Comparison of ENCODE assay signal across 13 cellular contexts in the genomic region with DNA sequence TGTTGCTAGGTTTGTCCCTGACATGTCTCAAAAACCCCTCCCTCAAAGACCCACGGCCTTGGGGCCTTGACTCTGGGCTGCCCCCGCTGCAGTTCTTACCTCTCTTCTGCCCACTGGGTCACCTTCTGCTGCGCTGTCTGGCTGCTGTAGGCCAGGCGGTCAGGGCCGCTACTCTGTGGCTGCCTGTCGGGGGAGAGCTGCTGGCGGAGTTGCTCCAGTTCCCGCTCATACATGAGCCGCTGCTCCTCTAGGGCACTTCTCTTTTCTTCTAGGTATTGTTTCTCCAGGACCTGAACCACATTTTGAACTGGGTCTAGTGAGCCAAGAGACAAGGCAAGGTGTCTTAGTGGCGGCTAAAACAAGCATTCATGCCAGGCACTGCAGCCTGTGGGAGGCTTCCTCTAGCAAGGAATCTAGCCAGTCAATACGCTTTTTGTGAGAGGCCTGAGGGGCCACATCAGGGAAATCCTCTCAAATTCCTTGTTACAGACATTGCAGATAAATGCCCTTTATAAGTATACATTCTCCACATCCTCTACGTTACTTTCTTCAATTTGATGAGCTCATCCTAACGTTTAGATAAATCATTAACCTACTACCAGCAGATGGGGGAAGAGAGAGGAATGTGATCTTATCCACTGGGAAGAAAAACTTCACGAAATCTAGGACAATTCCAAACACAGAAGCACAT.
DNase-seq lines count a peak whose midpoint lies in the region; ATAC-seq and TF ChIP-seq lines count a peak whose summit lies in the region.
"Had no signal": no experiment of that assay in that cellular context is flagged by ENCODE, and none has a peak within 500 bp of the region (broad histone marks: within the 10 kb centered on the region; RNA-seq: fewer than 3 reads in every experiment).

No MANE protein-coding gene starts in this region.

- peak; percentile 23 for DNase-seq in AG10803 (ENCODE audit: low read depth)
- peak; percentile 11 for DNase-seq in HuH-7.5 (ENCODE audit: low spot score)
- DNase-seq in chondrocyte (ENCODE audit: low spot score), result no peak
- DNase-seq in right lobe of liver, result no peak
- DNase-seq in H7, result no peak
- no peak for DNase-seq in occipital lobe (lab: John Stamatoyannopoulos, UW)
- DNase-seq: body of pancreas; CD8-positive, alpha-beta T cell; NCI-H345 had no signal

- ATAC-seq in right lobe of liver, result peak; percentile 55 to 84 (median 69)
- ATAC-seq in HG02798 (IDR thresholded peaks at IDR 0.05; ENCODE audit: poor library complexity, unreplicated experiment), result no peak
- ATAC-seq in HG03108 (IDR thresholded peaks at IDR 0.05; ENCODE audit: unreplicated experiment), result no peak
- ATAC-seq: body of pancreas; CD8-positive, alpha-beta T cell; WTC11 had no signal

- peaks cover 0 to 11% (median 0%) of the 10 kb centered on the region in 4 donors for H3K4me1 ChIP-seq in right lobe of liver
- H3K4me1 ChIP-seq: body of pancreas had no signal

- no peaks in the 10 kb centered on the region for H3K27me3 Mint-ChIP-seq in chondrocyte (ENCODE audit: low read depth)

- WGBS in right lobe of liver (ENCODE audit: insufficient coverage, low coverage, low lambda C conversion rate, missing lambda C conversion rate), result 78% methylated on average over 12 of the region's 14 CpGs

- H3K27ac Mint-ChIP-seq in chondrocyte (ENCODE audit: unreplicated experiment), result peak overlapping the region; percentile 87
- H3K27ac Mint-ChIP-seq: activated T-helper 1 cell treated with anti-CD3 and anti-CD28 coated beads, Interleukin-12 subunit alpha, Interleukin-12 subunit beta, Interleukin-2, Interleukin-4 antibody, amounts not matched to agents 30 ng/mL and 10 ng/mL and 1 ng/mL, durations not matched to agents 14 hours and 24 hours and 36 hours; CD8-positive, alpha-beta T cell; WTC11 had no signal

- peaks cover 12% of the 10 kb centered on the region for H3K4me1 Mint-ChIP-seq in chondrocyte (ENCODE audit: low read depth)

- TF ChIP-seq CTCF in AG10803 (conservative IDR thresholded peaks at IDR 0.05; ENCODE audit: low read length) (no peak; the same call in 1 of the 2 replicates), chondrocyte (IDR thresholded peaks at IDR 0.05) (peak; percentile 57), right lobe of liver (IDR thresholded peaks at IDR 0.05) (peak in 1 of 4 donors; percentile 10)

- no peaks in the 10 kb centered on the region for H3K9me3 Mint-ChIP-seq in chondrocyte (ENCODE audit: low read depth)
- H3K9me3 Mint-ChIP-seq: activated T-helper 1 cell treated with anti-CD3 and anti-CD28 coated beads, Interleukin-12 subunit alpha, Interleukin-12 subunit beta, Interleukin-2, Interleukin-4 antibody, amounts not matched to agents 30 ng/mL and 10 ng/mL and 1 ng/mL, durations not matched to agents 14 hours and 24 hours and 36 hours; CD8-positive, alpha-beta T cell had no signal

- H3K36me3 Mint-ChIP-seq in chondrocyte (ENCODE audit: low read depth), result peaks cover 25% of the 10 kb centered on the region
- H3K36me3 Mint-ChIP-seq: CD8-positive, alpha-beta T cell had no signal

- no peak overlapping the region for H3K27ac ChIP-seq in right lobe of liver
- H3K27ac ChIP-seq: body of pancreas had no signal

- no peak for TF ChIP-seq POLR2A in right lobe of liver (IDR thresholded peaks at IDR 0.05)

- H3K4me3 Mint-ChIP-seq in chondrocyte (ENCODE audit: unreplicated experiment), result no peak overlapping the region
- H3K4me3 Mint-ChIP-seq: activated T-helper 1 cell treated with anti-CD3 and anti-CD28 coated beads, Interleukin-12 subunit alpha, Interleukin-12 subunit beta, Interleukin-2, Interleukin-4 antibody, amounts not matched to agents 30 ng/mL and 10 ng/mL and 1 ng/mL, durations not matched to agents 14 hours and 24 hours and 36 hours; CD8-positive, alpha-beta T cell; WTC11 had no signal

- H3K9me3 ChIP-seq in right lobe of liver, result no peaks in the 10 kb centered on the region
- H3K9me3 ChIP-seq: body of pancreas had no signal

- H3K27me3 ChIP-seq in right lobe of liver, result no peaks in the 10 kb centered on the region
- H3K27me3 ChIP-seq in H7 (ENCODE audit: control insufficient read depth, insufficient read depth, low read length), result no peaks in the 10 kb centered on the region
- H3K27me3 ChIP-seq: body of pancreas had no signal

- intact Hi-C loops in right lobe of liver (cut with DNase I), result no loop called here

- H3K36me3 ChIP-seq in right lobe of liver (no peaks in the 10 kb centered on the region), H7 (replicated peaks; ENCODE audit: control insufficient read depth, insufficient read depth, low read length) (no peaks in the 10 kb centered on the region)

- H3K4me3 ChIP-seq in AG10803 (ENCODE audit: low read length) (no peak overlapping the region), right lobe of liver (no peak overlapping the region), H7 (ENCODE audit: insufficient read depth, low read depth, low read length) (no peak overlapping the region)
- H3K4me3 ChIP-seq: body of pancreas had no signal

Comparison
In these comparisons a context has a peak if more than half of its experiments do, and no peak if none do; other contexts are left out.
1. DNase-seq: peak in AG10803 (single experiment) and HuH-7.5 (single experiment); none in chondrocyte (single experiment), right lobe of liver (0 of 3), H7 (single experiment) and occipital lobe (single experiment).
2. ATAC-seq: peak in right lobe of liver (4 of 4); none in HG02798 (single experiment) and HG03108 (single experiment).